In the genomic region with DNA sequence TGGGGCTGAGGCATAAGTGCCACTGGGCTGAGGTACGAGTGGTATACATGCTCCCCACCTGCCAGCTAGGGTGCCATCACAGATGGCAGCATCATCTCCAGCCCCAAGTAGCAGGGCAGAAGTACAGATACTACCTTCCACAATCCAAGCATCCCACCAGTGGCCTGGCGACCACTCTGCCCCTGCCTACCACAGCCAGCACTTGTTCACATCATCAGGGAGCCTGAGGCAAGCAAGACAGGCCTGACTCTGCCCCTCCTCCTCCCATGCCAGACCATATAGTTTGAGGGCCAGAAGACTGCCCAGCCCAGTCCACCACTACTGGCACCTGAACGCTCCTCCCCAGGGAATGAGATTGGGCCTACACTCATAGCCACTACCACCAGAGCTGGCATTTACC, we compare ENCODE assay signal across 35 cellular contexts.
"Had no signal": no experiment of that assay in that cellular context is flagged by ENCODE, and none has a peak within 500 bp of the region (broad histone marks: within the 10 kb centered on the region; RNA-seq: fewer than 3 reads in every experiment).

No MANE protein-coding gene starts in this region.

- H3K4me3 ChIP-seq: MG63 had no signal

- H3K9me3 ChIP-seq: MG63 had no signal

- H3K4me2 ChIP-seq: KMS-11 had no signal

- H3K9ac ChIP-seq: KMS-11 had no signal

- H3K36me3 ChIP-seq: MG63 had no signal

- H3K27me3 ChIP-seq: MG63 had no signal

- DNase-seq: Karpas-422, Kasumi-1, KG1, MG63, MM.1S, MV-4-11, NCI-H1048, NCI-H1092, NCI-H1092 treated with DMSO at 0.1 percent for 48 hours, NCI-H1105, NCI-H1105 treated with DMSO at 0.1 percent for 48 hours, NCI-H1417, NCI-H1417 treated with DMSO at 0.1 percent for 48 hours, NCI-H1436, NCI-H1436 treated with DMSO at 0.1 percent for 48 hours, NCI-H146, NCI-H1694, NCI-H1694 treated with DMSO at 0.1 percent for 48 hours, NCI-H187, NCI-H187 treated with DMSO at 0.1 percent for 48 hours, NCI-H1930, NCI-H2029, NCI-H2029 treated with DMSO at 0.1 percent for 48 hours, NCI-H2081, NCI-H2081 treated with DMSO at 0.1 percent for 48 hours, NCI-H2107, NCI-H2171, NCI-H2171 treated with DMSO at 0.1 percent for 48 hours, NCI-H2227 treated with DMSO at 0.1 percent for 48 hours, NCI-H226, NCI-H345, NCI-H446, NCI-H446 treated with DMSO at 0.1 percent for 48 hours, NCI-H510A had no signal

- H3K27ac ChIP-seq: KMS-11 had no signal
